In the genomic region with DNA sequence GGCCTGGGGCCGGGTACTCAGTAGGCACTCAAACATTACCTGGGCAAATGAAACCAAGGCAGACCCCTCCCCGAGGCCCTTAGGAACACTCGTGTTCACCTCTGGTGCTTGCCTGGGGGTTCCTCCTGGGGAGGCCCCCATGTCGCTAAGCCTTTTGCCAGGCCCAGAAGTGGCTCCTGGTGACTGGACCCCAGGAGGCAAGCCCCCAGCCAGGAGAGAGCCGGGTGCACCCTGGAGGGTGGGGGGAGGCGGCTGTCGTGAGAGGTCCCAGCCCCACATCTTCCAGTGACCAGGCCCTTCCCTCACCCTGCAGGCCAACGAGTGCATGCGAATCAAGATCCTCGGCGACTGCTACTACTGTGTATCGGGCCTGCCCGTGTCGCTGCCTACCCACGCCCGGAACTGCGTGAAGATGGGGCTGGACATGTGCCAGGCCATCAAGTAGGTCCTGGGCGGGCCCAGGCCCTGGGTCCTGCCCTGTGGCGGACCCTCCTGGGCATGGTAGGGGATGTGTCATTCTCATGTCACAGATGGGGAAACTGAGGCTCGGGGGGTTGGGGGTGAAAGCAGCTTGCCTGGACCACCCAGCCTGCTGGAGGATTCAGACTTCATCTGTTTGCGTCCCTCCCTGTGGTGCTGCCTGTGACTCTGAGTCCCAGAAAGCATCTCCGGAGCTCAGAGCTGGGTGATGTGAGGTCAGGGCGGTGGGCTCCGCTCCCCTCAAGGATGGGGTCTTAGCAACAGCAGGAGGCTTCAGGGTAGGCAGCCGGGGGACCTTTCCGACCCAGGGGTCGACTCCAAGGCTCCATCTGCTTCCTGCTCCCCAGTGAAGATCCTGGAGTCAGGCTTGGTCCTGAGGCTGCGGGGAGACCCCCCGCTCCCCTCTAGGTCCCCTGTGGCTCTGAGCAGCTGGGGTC, we compare ENCODE assay signal across 1 cellular context.
TF ChIP-seq lines count a peak whose summit lies in the region.

No MANE protein-coding gene starts in this region.

TF ChIP-seq in WTC11, 78 proteins besides CTCF, POLR2A, EP300 and RAD21 (continued from another document):
- TF ChIP-seq FOXJ3 (CRISPR knock-in tag; IDR thresholded peaks at IDR 0.05; ENCODE audit: borderline replicate concordance) (no peak), ZNF232 (CRISPR knock-in tag; IDR thresholded peaks at IDR 0.05) (no peak), ETV6 (CRISPR knock-in tag; IDR thresholded peaks at IDR 0.05) (no peak), SOX15 (CRISPR knock-in tag; IDR thresholded peaks at IDR 0.05) (no peak), NFYB (CRISPR knock-in tag; conservative IDR thresholded peaks at IDR 0.05; ENCODE audit: low read depth) (no peak), IRF2 (CRISPR knock-in tag; IDR thresholded peaks at IDR 0.05; ENCODE audit: borderline replicate concordance, low read depth) (no peak), NR2C2 (CRISPR knock-in tag; IDR thresholded peaks at IDR 0.05) (no peak), PRRX2 (CRISPR knock-in tag; IDR thresholded peaks at IDR 0.05) (no peak), JUN (CRISPR knock-in tag; IDR thresholded peaks at IDR 0.05) (no peak), CBFB (CRISPR knock-in tag; IDR thresholded peaks at IDR 0.05; ENCODE audit: low read depth) (no peak)
- TF ChIP-seq, protein P1, sequence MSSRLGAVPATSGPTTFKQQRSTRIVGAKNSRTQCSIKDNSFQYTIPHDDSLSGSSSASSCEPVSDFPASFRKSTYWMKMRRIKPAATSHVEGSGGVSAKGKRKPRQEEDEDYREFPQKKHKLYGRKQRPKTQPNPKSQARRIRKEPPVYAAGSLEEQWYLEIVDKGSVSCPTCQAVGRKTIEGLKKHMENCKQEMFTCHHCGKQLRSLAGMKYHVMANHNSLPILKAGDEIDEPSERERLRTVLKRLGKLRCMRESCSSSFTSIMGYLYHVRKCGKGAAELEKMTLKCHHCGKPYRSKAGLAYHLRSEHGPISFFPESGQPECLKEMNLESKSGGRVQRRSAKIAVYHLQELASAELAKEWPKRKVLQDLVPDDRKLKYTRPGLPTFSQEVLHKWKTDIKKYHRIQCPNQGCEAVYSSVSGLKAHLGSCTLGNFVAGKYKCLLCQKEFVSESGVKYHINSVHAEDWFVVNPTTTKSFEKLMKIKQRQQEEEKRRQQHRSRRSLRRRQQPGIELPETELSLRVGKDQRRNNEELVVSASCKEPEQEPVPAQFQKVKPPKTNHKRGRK (CRISPR knock-in tag; IDR thresholded peaks at IDR 0.05; ENCODE audit: borderline replicate concordance), result no peak
- TF ChIP-seq, protein P2, sequence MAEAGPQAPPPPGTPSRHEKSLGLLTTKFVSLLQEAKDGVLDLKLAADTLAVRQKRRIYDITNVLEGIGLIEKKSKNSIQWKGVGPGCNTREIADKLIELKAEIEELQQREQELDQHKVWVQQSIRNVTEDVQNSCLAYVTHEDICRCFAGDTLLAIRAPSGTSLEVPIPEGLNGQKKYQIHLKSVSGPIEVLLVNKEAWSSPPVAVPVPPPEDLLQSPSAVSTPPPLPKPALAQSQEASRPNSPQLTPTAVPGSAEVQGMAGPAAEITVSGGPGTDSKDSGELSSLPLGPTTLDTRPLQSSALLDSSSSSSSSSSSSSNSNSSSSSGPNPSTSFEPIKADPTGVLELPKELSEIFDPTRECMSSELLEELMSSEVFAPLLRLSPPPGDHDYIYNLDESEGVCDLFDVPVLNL (CRISPR knock-in tag; IDR thresholded peaks at IDR 0.05; ENCODE audit: borderline replicate concordance, low read depth), result no peak
- TF ChIP-seq, protein P3, sequence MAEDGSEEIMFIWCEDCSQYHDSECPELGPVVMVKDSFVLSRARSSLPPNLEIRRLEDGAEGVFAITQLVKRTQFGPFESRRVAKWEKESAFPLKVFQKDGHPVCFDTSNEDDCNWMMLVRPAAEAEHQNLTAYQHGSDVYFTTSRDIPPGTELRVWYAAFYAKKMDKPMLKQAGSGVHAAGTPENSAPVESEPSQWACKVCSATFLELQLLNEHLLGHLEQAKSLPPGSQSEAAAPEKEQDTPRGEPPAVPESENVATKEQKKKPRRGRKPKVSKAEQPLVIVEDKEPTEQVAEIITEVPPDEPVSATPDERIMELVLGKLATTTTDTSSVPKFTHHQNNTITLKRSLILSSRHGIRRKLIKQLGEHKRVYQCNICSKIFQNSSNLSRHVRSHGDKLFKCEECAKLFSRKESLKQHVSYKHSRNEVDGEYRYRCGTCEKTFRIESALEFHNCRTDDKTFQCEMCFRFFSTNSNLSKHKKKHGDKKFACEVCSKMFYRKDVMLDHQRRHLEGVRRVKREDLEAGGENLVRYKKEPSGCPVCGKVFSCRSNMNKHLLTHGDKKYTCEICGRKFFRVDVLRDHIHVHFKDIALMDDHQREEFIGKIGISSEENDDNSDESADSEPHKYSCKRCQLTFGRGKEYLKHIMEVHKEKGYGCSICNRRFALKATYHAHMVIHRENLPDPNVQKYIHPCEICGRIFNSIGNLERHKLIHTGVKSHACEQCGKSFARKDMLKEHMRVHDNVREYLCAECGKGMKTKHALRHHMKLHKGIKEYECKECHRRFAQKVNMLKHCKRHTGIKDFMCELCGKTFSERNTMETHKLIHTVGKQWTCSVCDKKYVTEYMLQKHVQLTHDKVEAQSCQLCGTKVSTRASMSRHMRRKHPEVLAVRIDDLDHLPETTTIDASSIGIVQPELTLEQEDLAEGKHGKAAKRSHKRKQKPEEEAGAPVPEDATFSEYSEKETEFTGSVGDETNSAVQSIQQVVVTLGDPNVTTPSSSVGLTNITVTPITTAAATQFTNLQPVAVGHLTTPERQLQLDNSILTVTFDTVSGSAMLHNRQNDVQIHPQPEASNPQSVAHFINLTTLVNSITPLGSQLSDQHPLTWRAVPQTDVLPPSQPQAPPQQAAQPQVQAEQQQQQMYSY (CRISPR knock-in tag; IDR thresholded peaks at IDR 0.05), result no peak
- TF ChIP-seq, protein P4, sequence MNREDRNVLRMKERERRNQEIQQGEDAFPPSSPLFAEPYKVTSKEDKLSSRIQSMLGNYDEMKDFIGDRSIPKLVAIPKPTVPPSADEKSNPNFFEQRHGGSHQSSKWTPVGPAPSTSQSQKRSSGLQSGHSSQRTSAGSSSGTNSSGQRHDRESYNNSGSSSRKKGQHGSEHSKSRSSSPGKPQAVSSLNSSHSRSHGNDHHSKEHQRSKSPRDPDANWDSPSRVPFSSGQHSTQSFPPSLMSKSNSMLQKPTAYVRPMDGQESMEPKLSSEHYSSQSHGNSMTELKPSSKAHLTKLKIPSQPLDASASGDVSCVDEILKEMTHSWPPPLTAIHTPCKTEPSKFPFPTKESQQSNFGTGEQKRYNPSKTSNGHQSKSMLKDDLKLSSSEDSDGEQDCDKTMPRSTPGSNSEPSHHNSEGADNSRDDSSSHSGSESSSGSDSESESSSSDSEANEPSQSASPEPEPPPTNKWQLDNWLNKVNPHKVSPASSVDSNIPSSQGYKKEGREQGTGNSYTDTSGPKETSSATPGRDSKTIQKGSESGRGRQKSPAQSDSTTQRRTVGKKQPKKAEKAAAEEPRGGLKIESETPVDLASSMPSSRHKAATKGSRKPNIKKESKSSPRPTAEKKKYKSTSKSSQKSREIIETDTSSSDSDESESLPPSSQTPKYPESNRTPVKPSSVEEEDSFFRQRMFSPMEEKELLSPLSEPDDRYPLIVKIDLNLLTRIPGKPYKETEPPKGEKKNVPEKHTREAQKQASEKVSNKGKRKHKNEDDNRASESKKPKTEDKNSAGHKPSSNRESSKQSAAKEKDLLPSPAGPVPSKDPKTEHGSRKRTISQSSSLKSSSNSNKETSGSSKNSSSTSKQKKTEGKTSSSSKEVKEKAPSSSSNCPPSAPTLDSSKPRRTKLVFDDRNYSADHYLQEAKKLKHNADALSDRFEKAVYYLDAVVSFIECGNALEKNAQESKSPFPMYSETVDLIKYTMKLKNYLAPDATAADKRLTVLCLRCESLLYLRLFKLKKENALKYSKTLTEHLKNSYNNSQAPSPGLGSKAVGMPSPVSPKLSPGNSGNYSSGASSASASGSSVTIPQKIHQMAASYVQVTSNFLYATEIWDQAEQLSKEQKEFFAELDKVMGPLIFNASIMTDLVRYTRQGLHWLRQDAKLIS (CRISPR knock-in tag; IDR thresholded peaks at IDR 0.05; ENCODE audit: borderline replicate concordance), result no peak
- TF ChIP-seq, protein P5, sequence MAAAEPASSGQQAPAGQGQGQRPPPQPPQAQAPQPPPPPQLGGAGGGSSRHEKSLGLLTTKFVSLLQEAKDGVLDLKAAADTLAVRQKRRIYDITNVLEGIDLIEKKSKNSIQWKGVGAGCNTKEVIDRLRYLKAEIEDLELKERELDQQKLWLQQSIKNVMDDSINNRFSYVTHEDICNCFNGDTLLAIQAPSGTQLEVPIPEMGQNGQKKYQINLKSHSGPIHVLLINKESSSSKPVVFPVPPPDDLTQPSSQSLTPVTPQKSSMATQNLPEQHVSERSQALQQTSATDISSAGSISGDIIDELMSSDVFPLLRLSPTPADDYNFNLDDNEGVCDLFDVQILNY (CRISPR knock-in tag; IDR thresholded peaks at IDR 0.05), result no peak
